Comparison of ENCODE assay signal across 22 cellular contexts in genomic region chr11:45041556-45041955, GRCh38.
A peak's percentile ranks its signal among the peaks of the same experiment; 100 is the strongest.
DNase-seq lines count a peak whose midpoint lies in the region; ATAC-seq and TF ChIP-seq lines count a peak whose summit lies in the region.
"Had no signal": no experiment of that assay in that cellular context is flagged by ENCODE, and none has a peak within 500 bp of the region (broad histone marks: within the 10 kb centered on the region; RNA-seq: fewer than 3 reads in every experiment).

No MANE protein-coding gene starts in this region.

- no peaks in the 10 kb centered on the region for H4K20me1 ChIP-seq in BLaER1 treated with 17β-estradiol and CSF1 and Interleukin-3, amounts not matched to agents 10 nM and 100 nM
- no peaks in the 10 kb centered on the region for H4K20me1 ChIP-seq in GM23248 (ENCODE audit: insufficient read depth)

- peaks cover 4% of the 10 kb centered on the region; the same call in 1 of the 2 replicates for H3F3A ChIP-seq in GM23248 (ENCODE audit: insufficient read depth)

- TF ChIP-seq POLR2A in esophagus squamous epithelium (IDR thresholded peaks at IDR 0.05), result no peak
- TF ChIP-seq POLR2A in upper lobe of left lung (IDR thresholded peaks at IDR 0.05), result no peak

- no peaks in the 10 kb centered on the region for H3K79me2 ChIP-seq in GM23248 (ENCODE audit: insufficient read depth)

- no peak overlapping the region for H2AFZ ChIP-seq in GM23248

- H3K4me3 ChIP-seq in BLaER1 treated with 17β-estradiol and CSF1 and Interleukin-3, amounts not matched to agents 10 nM and 100 nM, result no peak overlapping the region
- H3K4me3 ChIP-seq in esophagus squamous epithelium (no peak overlapping the region), upper lobe of left lung (no peak overlapping the region), GM23248 (no peak overlapping the region)
- H3K4me3 ChIP-seq: A549, thyroid gland had no signal

- peak overlapping the region in 2 of 11 experiments; percentile 20 to 35; a peak in 2 of 22 replicates for H3K27ac ChIP-seq in BLaER1 treated with 17β-estradiol and CSF1 and Interleukin-3, amounts not matched to agents 10 nM and 100 nM
- no peak overlapping the region for H3K27ac ChIP-seq in esophagus squamous epithelium
- no peak overlapping the region for H3K27ac ChIP-seq in upper lobe of left lung
- H3K27ac ChIP-seq in GM23248, result no peak overlapping the region
- H3K27ac ChIP-seq: C4-2B, foreskin keratinocyte, thyroid gland had no signal

- peak overlapping the region in 9 of 11 experiments; percentile 24 to 93 (median 44); a peak in 14 of 22 replicates for H3K4me2 ChIP-seq in BLaER1 treated with 17β-estradiol and CSF1 and Interleukin-3, amounts not matched to agents 10 nM and 100 nM
- no peak overlapping the region for H3K4me2 ChIP-seq in GM23248 (ENCODE audit: unreplicated experiment)

- 0 out of 22 replicates have a peak, but pooled peaks cover 0 to 6% (median 0%) of the 10 kb centered on the region in 11 experiments for H3K36me3 ChIP-seq in BLaER1 treated with 17β-estradiol and CSF1 and Interleukin-3, amounts not matched to agents 10 nM and 100 nM
- no peaks in the 10 kb centered on the region for H3K36me3 ChIP-seq in esophagus squamous epithelium
- no peaks in the 10 kb centered on the region for H3K36me3 ChIP-seq in upper lobe of left lung
- H3K36me3 ChIP-seq in GM23248 (ENCODE audit: low read depth), result no peaks in the 10 kb centered on the region
- H3K36me3 ChIP-seq: thyroid gland had no signal

- no peak for TF ChIP-seq CTCF in esophagus squamous epithelium (IDR thresholded peaks at IDR 0.05)
- TF ChIP-seq CTCF in upper lobe of left lung (IDR thresholded peaks at IDR 0.05), result no peak

- peaks cover 35 to 59% (median 53%) of the 10 kb centered on the region in 10 experiments for H3K4me1 ChIP-seq in BLaER1 treated with 17β-estradiol and CSF1 and Interleukin-3, amounts not matched to agents 10 nM and 100 nM
- H3K4me1 ChIP-seq in esophagus squamous epithelium, result peaks cover 9 to 33% (median 15%) of the 10 kb centered on the region in 3 donors
- H3K4me1 ChIP-seq in upper lobe of left lung, result peaks cover 5 to 21% (median 15%) of the 10 kb centered on the region in 4 donors
- H3K4me1 ChIP-seq in GM23248 (ENCODE audit: insufficient read depth), result peaks cover 19% of the 10 kb centered on the region

- in situ Hi-C loops in GM23248 (cut with MboI), result no loop called here

- 77 to 83% methylated on average over 3 to 5 of the region's 6 CpGs for WGBS in esophagus squamous epithelium, 2 donors
- WGBS in upper lobe of left lung, 2 donors, result 86 to 94% methylated on average over 6 of the region's 6 CpGs
- WGBS in GM23248 (ENCODE audit: low coverage in 1 of 2, low lambda C conversion rate in 2 of 2, missing lambda C conversion rate in 2 of 2), 2 experiments, result 85 to 89% methylated on average over 6 of the region's 6 CpGs

- no peaks in the 10 kb centered on the region for H3K9me2 ChIP-seq in GM23248 (ENCODE audit: insufficient read depth)

- no peak for ATAC-seq in upper lobe of left lung (ENCODE audit: low FRiP score in 2 of 2)
- ATAC-seq: A549, foreskin keratinocyte had no signal

- H3K9ac ChIP-seq in BLaER1 treated with 17β-estradiol and CSF1 and Interleukin-3, amounts not matched to agents 10 nM and 100 nM, result no peak overlapping the region
- H3K9ac ChIP-seq in GM23248, result no peak overlapping the region

- peaks cover 24 to 30% (median 25%) of the 10 kb centered on the region in 11 experiments for H3K9me3 ChIP-seq in BLaER1 treated with 17β-estradiol and CSF1 and Interleukin-3, amounts not matched to agents 10 nM and 100 nM (replicated peaks in 1 of 11)
- H3K9me3 ChIP-seq in esophagus squamous epithelium (peaks cover 0 to 10% (median 9%) of the 10 kb centered on the region in 3 donors), upper lobe of left lung (peaks cover 0 to 7% (median 4%) of the 10 kb centered on the region in 4 donors), GM23248 (ENCODE audit: low read depth) (no peaks in the 10 kb centered on the region)
- H3K9me3 ChIP-seq: thyroid gland had no signal

- peak; percentile 91 for DNase-seq in NCI-H1417 treated with DMSO at 0.1 percent for 48 hours (lab: John Stamatoyannopoulos, UW)
- DNase-seq in NCI-H2227 (lab: John Stamatoyannopoulos, UW; ENCODE audit: unreplicated experiment), result peak; percentile 57
- DNase-seq in cerebellar nuclear complex (lab: John Stamatoyannopoulos, UW), result peak; percentile 58 to 86
- DNase-seq in esophagus squamous epithelium (lab: John Stamatoyannopoulos, UW), result no peak
- DNase-seq in upper lobe of left lung, result no peak
- DNase-seq in activated CD4-positive, alpha-beta T cell treated with anti-CD3 and anti-CD28 coated beads, Interleukin-2, amount 50 U/mL, for 1 hour, result no peak
- no peak for DNase-seq in GM23248
- DNase-seq: activated B cell treated with CpG ODN at 0.5 μM for 24 hours; activated CD8-positive, alpha-beta memory T cell treated with anti-CD3 and anti-CD28 coated beads for 24 hours; activated naive CD8-positive, alpha-beta T cell treated with anti-CD3 and anti-CD28 coated beads for 36 hours; cortex of kidney; DMS53; foreskin keratinocyte; kidney glomerular epithelial cell; NCI-H510A; OCI-M1; SHP77 treated with DMSO at 0.1 percent for 48 hours; stimulated activated naive CD4-positive, alpha-beta T cell; thyroid gland had no signal

- no peak for TF ChIP-seq EP300 in upper lobe of left lung (IDR thresholded peaks at IDR 0.05)

- H3K27me3 ChIP-seq in BLaER1 treated with 17β-estradiol and CSF1 and Interleukin-3, amounts not matched to agents 10 nM and 100 nM, result no peaks in the 10 kb centered on the region
- H3K27me3 ChIP-seq in esophagus squamous epithelium (no peaks in the 10 kb centered on the region), upper lobe of left lung (no peaks in the 10 kb centered on the region), GM23248 (replicated peaks; ENCODE audit: insufficient read depth) (no peaks in the 10 kb centered on the region)
- H3K27me3 ChIP-seq: foreskin keratinocyte, thyroid gland had no signal

- intact Hi-C loops in esophagus squamous epithelium (cut with DNase I), result no loop called here

Comparison
In these comparisons a context has a peak if more than half of its experiments do, and no peak if none do; other contexts are left out.
1. DNase-seq: peak in NCI-H1417 treated with DMSO at 0.1 percent for 48 hours (single experiment), NCI-H2227 (single experiment) and cerebellar nuclear complex (2 of 2); none in esophagus squamous epithelium (single experiment), upper lobe of left lung (0 of 2), activated CD4-positive, alpha-beta T cell treated with anti-CD3 and anti-CD28 coated beads, Interleukin-2, amount 50 U/mL, for 1 hour (single experiment) and GM23248 (single experiment).